Comparison of ENCODE assay signal across 29 cellular contexts in the genomic region with DNA sequence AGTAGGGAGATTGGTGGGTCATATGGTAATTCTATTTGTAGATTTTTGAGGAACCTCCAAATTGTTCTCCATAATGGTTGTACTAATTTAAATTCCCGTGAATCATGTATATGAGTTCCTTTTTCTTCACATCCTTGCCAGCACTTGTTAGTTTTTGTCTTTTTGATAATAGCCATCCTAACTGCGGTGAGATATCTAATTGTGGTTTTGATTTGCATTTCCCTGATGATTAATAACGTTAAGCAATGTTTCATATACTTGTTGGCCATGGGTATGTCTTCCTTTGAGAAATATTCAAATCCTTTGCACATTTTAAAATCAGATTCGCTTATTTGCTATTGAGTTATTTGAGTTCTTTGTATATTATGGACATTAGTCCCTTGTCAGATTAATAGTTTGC.
"Had no signal": no experiment of that assay in that cellular context is flagged by ENCODE, and none has a peak within 500 bp of the region (broad histone marks: within the 10 kb centered on the region; RNA-seq: fewer than 3 reads in every experiment).

No MANE protein-coding gene starts in this region.

- H3K9ac ChIP-seq: SK-N-SH had no signal

- H3K27me3 ChIP-seq: ascending aorta, breast epithelium, MG63, SJSA1 had no signal

- H3K27ac ChIP-seq: breast epithelium, SJSA1 had no signal

- H3K4me3 ChIP-seq: ascending aorta, breast epithelium, K562, MG63, SJSA1 had no signal

- H3K9me2 ChIP-seq: SK-N-SH had no signal

- ATAC-seq: activated CD8-positive, alpha-beta T cell treated with anti-CD3 and anti-CD28 coated beads for 36 hours; activated T-cell treated with anti-CD3 and anti-CD28 coated beads, Interleukin-2, amount 50 U/mL, for 72 hours; activated T-helper 17 cell treated with anti-CD3 and anti-CD28 coated beads, Interleukin-2, amount 50 U/mL, for 72 hours; K562; Panc1; T-cell; T-helper 17 cell had no signal

- H3K9me3 ChIP-seq: breast epithelium, MG63, SJSA1, SK-N-SH had no signal

- H3K36me3 ChIP-seq: ascending aorta, breast epithelium, MG63 had no signal

- DNase-seq: activated CD4-positive, alpha-beta T cell treated with anti-CD3 and anti-CD28 coated beads, Interleukin-2, amount 50 U/mL, for 4 hours; activated CD8-positive, alpha-beta T cell treated with anti-CD3 and anti-CD28 coated beads for 36 hours; activated effector memory CD4-positive, alpha-beta T cell treated with anti-CD3 and anti-CD28 coated beads, Interleukin-2, amount 50 U/mL, for 16 hours; activated naive CD4-positive, alpha-beta T cell; activated naive CD4-positive, alpha-beta T cell treated with anti-CD3 and anti-CD28 coated beads, Interleukin-2, amount 50 U/mL, for 16 hours; activated naive CD8-positive, alpha-beta T cell treated with anti-CD3 and anti-CD28 coated beads for 36 hours; activated T-cell treated with anti-CD3 and anti-CD28 coated beads, Interleukin-2, amount 50 U/mL, for 1 hour; activated T-cell treated with anti-CD3 and anti-CD28 coated beads, Interleukin-2, amount 50 U/mL, for 72 hours; amygdala; caudate nucleus; cerebellar nuclear complex; MG63; MV-4-11; NCI-H1092; NCI-H1436 treated with DMSO at 0.1 percent for 48 hours; NCI-H1694 treated with DMSO at 0.1 percent for 48 hours; NCI-H2029; NCI-H345; NCI-H524 treated with DMSO at 0.1 percent for 48 hours; SHP77; SK-N-SH; T-cell; T-helper 17 cell had no signal

- H3K4me1 ChIP-seq: breast epithelium had no signal

- H3K4me2 ChIP-seq: SK-N-SH had no signal

- FAIRE-seq: K562 had no signal
